25 cellular contexts compared by ENCODE assay signal in genomic region chr4:66693694-66694093, GRCh38.
A peak's percentile ranks its signal among the peaks of the same experiment; 100 is the strongest.
DNase-seq lines count a peak whose midpoint lies in the region; ATAC-seq and TF ChIP-seq lines count a peak whose summit lies in the region.
"Had no signal": no experiment of that assay in that cellular context is flagged by ENCODE, and none has a peak within 500 bp of the region (broad histone marks: within the 10 kb centered on the region; RNA-seq: fewer than 3 reads in every experiment).

No MANE protein-coding gene starts in this region.

- H3K4me3 ChIP-seq in Panc1 (ENCODE audit: low read depth in 2 of 2, low read length in 2 of 2) (no peak overlapping the region), fibroblast of the aortic adventitia (ENCODE audit: low read depth, low read length) (no peak overlapping the region), neuronal stem cell (ENCODE audit: low read length in 2 of 2) (no peak overlapping the region), prostate gland (no peak overlapping the region), adrenal gland (no peak overlapping the region)
- H3K4me3 ChIP-seq: HAP-1, heart left ventricle, ovary, right atrium auricular region, spleen had no signal

- H3K9ac ChIP-seq in neuronal stem cell (ENCODE audit: low read depth, low read length, poor library complexity), result no peak overlapping the region
- H3K9ac ChIP-seq: SK-N-SH had no signal

- POLR2A ChIA-PET in Panc1 (lab: Charles Lee), result no interaction called here

- H4K8ac ChIP-seq in neuronal stem cell (ENCODE audit: low read depth, low read length), result no peak overlapping the region

- in situ Hi-C loops in Panc1 (cut with HindIII; ENCODE audit: low pct_unique_long_range_greater_than_20kb, low sequenced_read_pairs), result no loop called here

- H2AFZ ChIP-seq in neuronal stem cell (ENCODE audit: low read length), result peak overlapping the region; percentile 18

- peaks cover 3% of the 10 kb centered on the region; the same call in 1 of the 2 replicates for H3K4me1 ChIP-seq in Panc1 (ENCODE audit: control insufficient read depth, insufficient read depth, low read length)
- peaks cover 2% of the 10 kb centered on the region in 2 donors for H3K4me1 ChIP-seq in neuronal stem cell (ENCODE audit: control insufficient read depth in 2 of 2, insufficient read depth in 1 of 2, low read depth in 1 of 2, low read length in 2 of 2)
- no peaks in the 10 kb centered on the region for H3K4me1 ChIP-seq in prostate gland (replicated peaks)
- no peaks in the 10 kb centered on the region for H3K4me1 ChIP-seq in adrenal gland (replicated peaks in 1 of 2)
- H3K4me1 ChIP-seq: HAP-1, heart left ventricle, spleen had no signal

- no peak overlapping the region for H2BK15ac ChIP-seq in neuronal stem cell (ENCODE audit: low read length)

- TF ChIP-seq CTCF in Panc1 (IDR thresholded peaks at IDR 0.05), result no peak
- no peak for TF ChIP-seq CTCF in fibroblast of the aortic adventitia (IDR thresholded peaks at IDR 0.05; ENCODE audit: insufficient read depth, low read length)
- no peak for TF ChIP-seq CTCF in prostate gland (IDR thresholded peaks at IDR 0.05)
- TF ChIP-seq CTCF in adrenal gland (IDR thresholded peaks at IDR 0.05), result no peak

- H3K18ac ChIP-seq in neuronal stem cell (ENCODE audit: low read length), result no peak overlapping the region

- no peak overlapping the region for H2AK5ac ChIP-seq in neuronal stem cell (ENCODE audit: low read depth, low read length)

- no peak overlapping the region for H3K4me2 ChIP-seq in neuronal stem cell (ENCODE audit: insufficient read depth, low read length, poor library complexity, severe bottlenecking)
- H3K4me2 ChIP-seq: SK-N-SH had no signal

- CTCF ChIA-PET in Panc1 (lab: Charles Lee), result no interaction called here

- H3K4ac ChIP-seq in neuronal stem cell (ENCODE audit: low read length), result no peak overlapping the region

- DNase-seq in EH (ENCODE audit: low read depth) (peak; percentile 53), Panc1 (ENCODE audit: low read depth, low spot score) (no peak), fibroblast of the aortic adventitia (ENCODE audit: low read depth) (peak; percentile 61), neuronal stem cell (ENCODE audit: low spot score) (no peak), prostate gland (ENCODE audit: low spot score) (no peak), NCI-H1105 treated with DMSO at 0.1 percent for 48 hours (lab: John Stamatoyannopoulos, UW) (no peak), adrenal gland (no peak), DMS153 (lab: John Stamatoyannopoulos, UW) (no peak)
- DNase-seq: activated gamma-delta T cell; activated T-cell treated with anti-CD3 and anti-CD28 coated beads, Interleukin-2, amount 50 U/mL, for 24 hours; brain microvascular endothelial cell; CD8-positive, alpha-beta T cell; foreskin fibroblast; GDM1; heart left ventricle; naive B cell; NCI-H1417; NCI-H446 treated with DMSO at 0.1 percent for 48 hours; ovary; SK-N-SH; spleen had no signal

- WGBS in neuronal stem cell (ENCODE audit: extremely low coverage in 2 of 2, insufficient read length in 2 of 2, insufficient replicate concordance in 1 of 2), 2 donors, result no CpG with 5 or more reads among the region's 1 CpG
- WGBS in prostate gland, result 71% methylated on average over 1 of the region's 1 CpG
- 40 to 64% (median 54%) methylated on average over 1 of the region's 1 CpG for WGBS in adrenal gland, 4 donors

- intact Hi-C loops in Panc1 (cut with micrococcal nuclease; ENCODE audit: unreplicated experiment), result no loop called here
- intact Hi-C loops in prostate gland (cut with DNase I), result no loop called here
- intact Hi-C loops in adrenal gland (cut with DNase I), result no loop called here

- no TSS peak for BruUV-seq in Panc1 (replicated peaks; lab: Mats Ljungman, UMichigan)

- no peak overlapping the region for H4K91ac ChIP-seq in neuronal stem cell (ENCODE audit: low read depth, low read length, poor library complexity)

- no peak overlapping the region for H3K23ac ChIP-seq in neuronal stem cell (ENCODE audit: low read depth, low read length, poor library complexity)

- H2BK5ac ChIP-seq in neuronal stem cell (ENCODE audit: low read length), result no peak overlapping the region

- no peak for TF ChIP-seq POLR2A in prostate gland (IDR thresholded peaks at IDR 0.05)
- no peak for TF ChIP-seq POLR2A in adrenal gland (IDR thresholded peaks at IDR 0.05)

- peak; percentile 58; the same call in 1 of the 2 replicates for ATAC-seq in Panc1
- ATAC-seq: CD8-positive, alpha-beta T cell; heart left ventricle; left lobe of liver had no signal

- no peak overlapping the region for H2BK12ac ChIP-seq in neuronal stem cell (ENCODE audit: low read length)

- H3K36me3 ChIP-seq in Panc1 (ENCODE audit: control insufficient read depth, insufficient read depth, low read length) (no peaks in the 10 kb centered on the region), neuronal stem cell (replicated peaks in 1 of 2; ENCODE audit: control insufficient read depth in 2 of 2, insufficient read depth in 2 of 2, low read length in 2 of 2) (no peaks in the 10 kb centered on the region), prostate gland (no peaks in the 10 kb centered on the region), adrenal gland (replicated peaks in 1 of 2) (no peaks in the 10 kb centered on the region)
- H3K36me3 ChIP-seq: brain microvascular endothelial cell, HAP-1, heart left ventricle, ovary, right atrium auricular region, spleen had no signal

- no peaks in the 10 kb centered on the region for H3K79me1 ChIP-seq in neuronal stem cell (ENCODE audit: low read depth, low read length)

- no peak overlapping the region for H3K14ac ChIP-seq in neuronal stem cell (ENCODE audit: low read length)

- H3K9me3 ChIP-seq in Panc1 (ENCODE audit: control insufficient read depth, insufficient read depth, low read depth, low read length), result no peaks in the 10 kb centered on the region
- no peaks in the 10 kb centered on the region for H3K9me3 ChIP-seq in neuronal stem cell (replicated peaks in 1 of 2; ENCODE audit: control insufficient read depth in 2 of 2, insufficient read depth in 1 of 2, low read depth in 1 of 2, low read length in 2 of 2)
- H3K9me3 ChIP-seq in prostate gland, result no peaks in the 10 kb centered on the region
- no peaks in the 10 kb centered on the region for H3K9me3 ChIP-seq in adrenal gland (replicated peaks in 1 of 3)
- H3K9me3 ChIP-seq: HAP-1, ovary, SK-N-SH had no signal

- H3K27ac ChIP-seq in Panc1 (ENCODE audit: low read length) (peak overlapping the region; percentile 77), neuronal stem cell (replicated peaks; ENCODE audit: low read length) (no peak overlapping the region), prostate gland (no peak overlapping the region), adrenal gland (no peak overlapping the region)
- H3K27ac ChIP-seq: brain microvascular endothelial cell, heart left ventricle, ovary, right atrium auricular region, RWPE1, spleen had no signal

- H2BK120ac ChIP-seq in neuronal stem cell (ENCODE audit: low read depth, low read length), result no peak overlapping the region

- no peaks in the 10 kb centered on the region for H3K27me3 ChIP-seq in Panc1 (ENCODE audit: control insufficient read depth, insufficient read depth, low read length)
- no peaks in the 10 kb centered on the region for H3K27me3 ChIP-seq in neuronal stem cell (ENCODE audit: control insufficient read depth in 3 of 3, insufficient read depth in 3 of 3, low read depth in 1 of 3, low read length in 3 of 3)
- H3K27me3 ChIP-seq in prostate gland (replicated peaks; ENCODE audit: insufficient read depth), result no peaks in the 10 kb centered on the region
- H3K27me3 ChIP-seq in adrenal gland, result no peaks in the 10 kb centered on the region
- H3K27me3 ChIP-seq: brain microvascular endothelial cell, heart left ventricle, ovary, right atrium auricular region, spleen had no signal

Comparison
In these comparisons a context has a peak if more than half of its experiments do, and no peak if none do; other contexts are left out.
1. DNase-seq: peak in EH (single experiment) and fibroblast of the aortic adventitia (single experiment); none in Panc1 (single experiment), neuronal stem cell (single experiment), prostate gland (single experiment), NCI-H1105 treated with DMSO at 0.1 percent for 48 hours (single experiment), adrenal gland (0 of 7) and DMS153 (single experiment).